ENCODE assay signal across 20 cellular contexts in genomic region chr15:90875549-90875981, GRCh38. TPM values are rescaled to one million over a fixed set of nuclear protein-coding genes. Genes with fewer than 3 reads are reported as not detected.
A peak's percentile ranks its signal among the peaks of the same experiment; 100 is the strongest.
DNase-seq lines count a peak whose midpoint lies in the region; ATAC-seq, FAIRE-seq and TF ChIP-seq lines count a peak whose summit lies in the region.
"Had no signal": no experiment of that assay in that cellular context is flagged by ENCODE, and none has a peak within 500 bp of the region (broad histone marks: within the 10 kb centered on the region; RNA-seq: fewer than 3 reads in every experiment).

No MANE protein-coding gene starts in this region.

- H3K36me3 Mint-ChIP-seq in activated T-helper 1 cell treated with anti-CD3 and anti-CD28 coated beads, Interleukin-12 subunit alpha, Interleukin-12 subunit beta, Interleukin-2, Interleukin-4 antibody, amounts not matched to agents 30 ng/mL and 10 ng/mL and 1 ng/mL, durations not matched to agents 14 hours and 24 hours and 36 hours (ENCODE audit: low read depth): peaks cover 78% of the 10 kb centered on the region
- H3K36me3 Mint-ChIP-seq in effector memory CD8-positive, alpha-beta T cell (ENCODE audit: insufficient read depth): peaks cover 67% of the 10 kb centered on the region

- H3K4me1 ChIP-seq in heart left ventricle (peaks cover 5 to 31% (median 25%) of the 10 kb centered on the region in 12 donors), subcutaneous abdominal adipose tissue (ENCODE audit: control insufficient read depth in 5 of 5, insufficient read depth in 5 of 5, low read length in 5 of 5) (peaks cover 3 to 30% (median 29%) of the 10 kb centered on the region in 5 donors)

- H3K4me1 Mint-ChIP-seq in activated T-helper 1 cell treated with anti-CD3 and anti-CD28 coated beads, Interleukin-12 subunit alpha, Interleukin-12 subunit beta, Interleukin-2, Interleukin-4 antibody, amounts not matched to agents 30 ng/mL and 10 ng/mL and 1 ng/mL, durations not matched to agents 14 hours and 24 hours and 36 hours (ENCODE audit: low read depth): peaks cover 64% of the 10 kb centered on the region
- peaks cover 17 to 32% of the 10 kb centered on the region in 2 donors for H3K4me1 Mint-ChIP-seq in effector memory CD8-positive, alpha-beta T cell (ENCODE audit: low read depth in 2 of 2)

- no peak for TF ChIP-seq POLR2A in heart left ventricle (IDR thresholded peaks at IDR 0.05)

- H3K27me3 ChIP-seq in heart left ventricle (no peaks in the 10 kb centered on the region), subcutaneous abdominal adipose tissue (ENCODE audit: control insufficient read depth in 5 of 5, insufficient read depth in 4 of 5, low read length in 5 of 5) (no peaks in the 10 kb centered on the region)
- H3K27me3 ChIP-seq: BE2C had no signal

- H3K36me3 ChIP-seq in heart left ventricle (peaks cover 0 to 54% (median 51%) of the 10 kb centered on the region in 9 donors), subcutaneous abdominal adipose tissue (ENCODE audit: control insufficient read depth in 5 of 5, insufficient read depth in 5 of 5, low read length in 5 of 5) (peaks cover 0 to 54% (median 52%) of the 10 kb centered on the region in 5 donors)

- H3K9me3 Mint-ChIP-seq in activated T-helper 1 cell treated with anti-CD3 and anti-CD28 coated beads, Interleukin-12 subunit alpha, Interleukin-12 subunit beta, Interleukin-2, Interleukin-4 antibody, amounts not matched to agents 30 ng/mL and 10 ng/mL and 1 ng/mL, durations not matched to agents 14 hours and 24 hours and 36 hours: no peaks in the 10 kb centered on the region
- H3K9me3 Mint-ChIP-seq in effector memory CD8-positive, alpha-beta T cell: no peaks in the 10 kb centered on the region
- H3K9me3 Mint-ChIP-seq: CD8-positive, alpha-beta memory T cell; HFFc6 had no signal

- intact Hi-C loops in Right ventricle myocardium inferior (cut with DNase I): no loop called here
- intact Hi-C loops in heart left ventricle (cut with DNase I): no loop called here
- intact Hi-C loops in activated T-helper 1 cell treated with anti-CD3 and anti-CD28 coated beads, Interleukin-12 subunit alpha, Interleukin-12 subunit beta, Interleukin-2, Interleukin-4 antibody, amounts not matched to agents 30 ng/mL and 10 ng/mL and 1 ng/mL, durations not matched to agents 14 hours and 24 hours and 36 hours (cut with micrococcal nuclease): no loop called here

- no peak for FAIRE-seq in GM19239 (lab: Jason Lieb, UNC)

- H3K27ac ChIP-seq in heart left ventricle (no peak overlapping the region), subcutaneous abdominal adipose tissue (ENCODE audit: low read depth, low read length) (peak overlapping the region; percentile 23)
- H3K27ac ChIP-seq: HL-60, PC-9 had no signal

- H3K9ac ChIP-seq in subcutaneous abdominal adipose tissue (ENCODE audit: low read length in 5 of 5): no peak overlapping the region

- H3K9me3 ChIP-seq in heart left ventricle (no peaks in the 10 kb centered on the region), subcutaneous abdominal adipose tissue (ENCODE audit: control insufficient read depth in 5 of 5, low read length in 5 of 5) (no peaks in the 10 kb centered on the region)
- H3K9me3 ChIP-seq: BE2C had no signal

- DNase-seq in Right ventricle myocardium inferior (ENCODE audit: missing footprints) (peak; percentile 23), heart left ventricle (no peak), GM19239 (ENCODE audit: insufficient read length, low spot score) (no peak), GM13977 (ENCODE audit: low spot score) (no peak)
- DNase-seq in activated T-helper 1 cell treated with anti-CD3 and anti-CD28 coated beads, Interleukin-12 subunit alpha, Interleukin-12 subunit beta, Interleukin-2, Interleukin-4 antibody, amounts not matched to agents 30 ng/mL and 10 ng/mL and 1 ng/mL, durations not matched to agents 14 hours and 24 hours and 36 hours (ENCODE audit: low spot score): no peak
- DNase-seq in effector memory CD8-positive, alpha-beta T cell: no peak
- DNase-seq: BE2C; CD8-positive, alpha-beta memory T cell; DMS 273 treated with DMSO at 0.1 percent for 48 hours; GOT3; HFFc6; NCI-H1417; NCI-H1930; NCI-H2171; NCI-H446 treated with DMSO at 0.1 percent for 48 hours; NCI-H774; PC-9; Right ventricle myocardium superior had no signal

- no peaks in the 10 kb centered on the region for H3K27me3 Mint-ChIP-seq in activated T-helper 1 cell treated with anti-CD3 and anti-CD28 coated beads, Interleukin-12 subunit alpha, Interleukin-12 subunit beta, Interleukin-2, Interleukin-4 antibody, amounts not matched to agents 30 ng/mL and 10 ng/mL and 1 ng/mL, durations not matched to agents 14 hours and 24 hours and 36 hours (ENCODE audit: insufficient read depth)
- no peaks in the 10 kb centered on the region for H3K27me3 Mint-ChIP-seq in effector memory CD8-positive, alpha-beta T cell
- H3K27me3 Mint-ChIP-seq: CD8-positive, alpha-beta memory T cell had no signal

- ATAC-seq in Right ventricle myocardium inferior (no peak), heart left ventricle (no peak)
- ATAC-seq in effector memory CD8-positive, alpha-beta T cell (replicated peaks): no peak

- peak overlapping the region; percentile 74 for H3K27ac Mint-ChIP-seq in activated T-helper 1 cell treated with anti-CD3 and anti-CD28 coated beads, Interleukin-12 subunit alpha, Interleukin-12 subunit beta, Interleukin-2, Interleukin-4 antibody, amounts not matched to agents 30 ng/mL and 10 ng/mL and 1 ng/mL, durations not matched to agents 14 hours and 24 hours and 36 hours
- peak overlapping the region; percentile 44 to 70 for H3K27ac Mint-ChIP-seq in effector memory CD8-positive, alpha-beta T cell
- H3K27ac Mint-ChIP-seq: HFFc6 had no signal

- no peak for TF ChIP-seq CTCF in heart left ventricle (IDR thresholded peaks at IDR 0.05)
- no peak for TF ChIP-seq CTCF in GM13977 (IDR thresholded peaks at IDR 0.05; ENCODE audit: extremely low read depth, insufficient read depth, missing control alignments)

- in situ Hi-C loops in GM13977 (cut with MboI; ENCODE audit: low pct_unique_long_range_greater_than_20kb, low sequenced_read_pairs, unreplicated experiment): loop anchor here (25.0 kb wide), 1 partner anchor 563 kb away; no protein-coding TSS in a partner anchor

- 90 to 93% (median 92%) methylated on average over 12 of the region's 12 CpGs for WGBS in heart left ventricle, 4 donors

- peak overlapping the region; percentile 97 for H3K4me3 Mint-ChIP-seq in activated T-helper 1 cell treated with anti-CD3 and anti-CD28 coated beads, Interleukin-12 subunit alpha, Interleukin-12 subunit beta, Interleukin-2, Interleukin-4 antibody, amounts not matched to agents 30 ng/mL and 10 ng/mL and 1 ng/mL, durations not matched to agents 14 hours and 24 hours and 36 hours
- no peak overlapping the region for H3K4me3 Mint-ChIP-seq in effector memory CD8-positive, alpha-beta T cell
- H3K4me3 Mint-ChIP-seq: HFFc6 had no signal

- H3K4me3 ChIP-seq in heart left ventricle (no peak overlapping the region), subcutaneous abdominal adipose tissue (ENCODE audit: low read depth in 1 of 5, low read length in 5 of 5) (no peak overlapping the region)
- H3K4me3 ChIP-seq: PC-9 had no signal

RNA-seq across cellular contexts. Expression of gene FURIN, which starts 7.2 kb away (rescaled TPM):
- total RNA-seq in Right ventricle myocardium inferior (51.2 TPM), heart left ventricle (100 to 1,000 TPM in 2 of 9 donors, 10 to 100 TPM in 7; 38.7 to 122 (median 64.8) TPM)
- polyA plus RNA-seq in heart left ventricle: 100 to 1,000 TPM in 1 of 2 donors, 10 to 100 TPM in 1; 37.2 to 174 TPM
- total RNA-seq in activated T-helper 1 cell treated with anti-CD3 and anti-CD28 coated beads, Interleukin-12 subunit alpha, Interleukin-12 subunit beta, Interleukin-2, Interleukin-4 antibody, amounts not matched to agents 30 ng/mL and 10 ng/mL and 1 ng/mL, durations not matched to agents 14 hours and 24 hours and 36 hours: 530 and 545 TPM in 2 replicates

RNA-seq across cellular contexts. Expression of gene FES, which starts 8.7 kb away (rescaled TPM):
- total RNA-seq in Right ventricle myocardium inferior: 19.3 TPM
- total RNA-seq in heart left ventricle: 10 to 100 TPM; 10.7 to 37.5 (median 15.9) TPM
- polyA plus RNA-seq in heart left ventricle: 10 to 100 TPM; 15.6 to 16.4 TPM
- 45.4 and 57.1 TPM in 2 replicates for total RNA-seq in activated T-helper 1 cell treated with anti-CD3 and anti-CD28 coated beads, Interleukin-12 subunit alpha, Interleukin-12 subunit beta, Interleukin-2, Interleukin-4 antibody, amounts not matched to agents 30 ng/mL and 10 ng/mL and 1 ng/mL, durations not matched to agents 14 hours and 24 hours and 36 hours

RNA-seq across cellular contexts. Expression of gene MAN2A2, which starts 27.5 kb away (rescaled TPM):
- total RNA-seq in Right ventricle myocardium inferior (133 TPM), heart left ventricle (100 to 1,000 TPM in 3 of 9 donors, 10 to 100 TPM in 6; 62.2 to 145 (median 89.0) TPM)
- polyA plus RNA-seq in heart left ventricle: 10 to 100 TPM; 38.7 to 42.3 TPM
- total RNA-seq in activated T-helper 1 cell treated with anti-CD3 and anti-CD28 coated beads, Interleukin-12 subunit alpha, Interleukin-12 subunit beta, Interleukin-2, Interleukin-4 antibody, amounts not matched to agents 30 ng/mL and 10 ng/mL and 1 ng/mL, durations not matched to agents 14 hours and 24 hours and 36 hours: 228 and 239 TPM in 2 replicates

RNA-seq across cellular contexts. Expression of gene HDDC3, which starts 56.8 kb away (rescaled TPM):
- total RNA-seq in Right ventricle myocardium inferior: 18.9 TPM
- 10 to 100 TPM; 10.9 to 19.9 (median 15.2) TPM for total RNA-seq in heart left ventricle
- polyA plus RNA-seq in heart left ventricle: 10 to 100 TPM; 13.9 to 16.8 TPM
- total RNA-seq in activated T-helper 1 cell treated with anti-CD3 and anti-CD28 coated beads, Interleukin-12 subunit alpha, Interleukin-12 subunit beta, Interleukin-2, Interleukin-4 antibody, amounts not matched to agents 30 ng/mL and 10 ng/mL and 1 ng/mL, durations not matched to agents 14 hours and 24 hours and 36 hours: 38.8 and 39.0 TPM in 2 replicates

RNA-seq across cellular contexts. Expression of gene UNC45A, which starts 59.5 kb away (rescaled TPM):
- total RNA-seq in Right ventricle myocardium inferior (25.8 TPM), heart left ventricle (10 to 100 TPM; 12.0 to 34.0 (median 21.9) TPM)
- polyA plus RNA-seq in heart left ventricle: 10 to 100 TPM; 20.0 to 24.9 TPM
- total RNA-seq in activated T-helper 1 cell treated with anti-CD3 and anti-CD28 coated beads, Interleukin-12 subunit alpha, Interleukin-12 subunit beta, Interleukin-2, Interleukin-4 antibody, amounts not matched to agents 30 ng/mL and 10 ng/mL and 1 ng/mL, durations not matched to agents 14 hours and 24 hours and 36 hours: 60.5 and 68.6 TPM in 2 replicates
